In the genomic region with DNA sequence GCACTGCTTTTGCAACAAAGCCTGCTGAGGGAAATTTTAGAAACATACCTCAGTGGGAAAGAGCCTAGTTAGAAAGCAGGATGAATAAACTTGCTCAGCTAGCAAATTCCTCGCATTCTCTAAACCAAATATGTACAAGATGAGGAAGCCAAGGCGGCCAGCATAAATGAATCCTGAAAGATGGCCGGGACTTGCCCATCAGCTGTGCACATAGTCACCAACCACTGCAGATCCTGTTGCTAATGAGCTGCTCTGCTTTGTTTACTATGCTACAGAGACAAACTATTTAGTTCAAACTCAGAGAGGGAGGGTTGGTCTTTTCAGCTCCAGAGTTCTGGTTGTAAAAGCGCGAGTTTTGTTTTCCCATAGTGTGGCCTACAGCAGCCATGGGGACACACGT, we compare ENCODE assay signal across 13 cellular contexts. TPM values are rescaled to one million over a fixed set of nuclear protein-coding genes. Genes with fewer than 3 reads are reported as not detected.
DNase-seq lines count a peak whose midpoint lies in the region; ATAC-seq, FAIRE-seq and TF ChIP-seq lines count a peak whose summit lies in the region.
"Had no signal": no experiment of that assay in that cellular context is flagged by ENCODE, and none has a peak within 500 bp of the region (broad histone marks: within the 10 kb centered on the region; RNA-seq: fewer than 3 reads in every experiment).

No MANE protein-coding gene starts in this region.

- H3K4me3 ChIP-seq in PC-9 (no peak overlapping the region), heart left ventricle (no peak overlapping the region), Peyer's patch (no peak overlapping the region)
- H3K4me3 ChIP-seq: K562, tibial artery had no signal

- WGBS in heart left ventricle, 4 donors: 81 to 84% (median 81%) methylated on average over 6 of the region's 6 CpGs

- BruUV-seq in PC-9 (replicated peaks; lab: Mats Ljungman, UMichigan): no TSS peak

- TF ChIP-seq POLR2A in heart left ventricle (IDR thresholded peaks at IDR 0.05) (no peak), Peyer's patch (IDR thresholded peaks at IDR 0.05) (no peak)

- DNase-seq in Caki2 (ENCODE audit: low read depth) (peak; percentile 54), PC-9 (peak; percentile 68 to 79), fibroblast of gingiva (ENCODE audit: low read depth) (peak; percentile 93), non-pigmented ciliary epithelial cell (ENCODE audit: low read depth) (peak; percentile 83), GM19239 (ENCODE audit: insufficient read length, low spot score) (no peak), heart left ventricle (no peak), Peyer's patch (no peak)
- DNase-seq in stimulated activated CD4-positive, alpha-beta T cell treated with anti-CD3 and anti-CD28 coated beads, Interleukin-2, amount 100 ng/mL, for 48 hours: no peak
- DNase-seq: effector memory CD8-positive, alpha-beta T cell; NCI-H526; tibial artery had no signal

- intact Hi-C loops in PC-9 (cut with micrococcal nuclease; ENCODE audit: unreplicated experiment) (loop anchor here (1.0 to 10.0 kb wide), 7 partner anchors 23 to 1308 kb away; no protein-coding TSS in a partner anchor), heart left ventricle (cut with DNase I) (loop anchor here (2.0 to 10.0 kb wide), 13 partner anchors 66 to 1308 kb away; no protein-coding TSS in a partner anchor)

- no peak for TF ChIP-seq CTCF in PC-9 (conservative IDR thresholded peaks at IDR 0.05)
- no peak for TF ChIP-seq CTCF in heart left ventricle (IDR thresholded peaks at IDR 0.05)
- TF ChIP-seq CTCF in Peyer's patch (IDR thresholded peaks at IDR 0.05): no peak

- H3K9me2 ChIP-seq in PC-9 (ENCODE audit: insufficient read depth): no peaks in the 10 kb centered on the region

- H3F3A ChIP-seq in PC-9 (ENCODE audit: insufficient read depth, low read depth): peaks cover 4% of the 10 kb centered on the region; the same call in 1 of the 2 replicates

- in situ Hi-C loops in Caki2 (cut with HindIII; ENCODE audit: low pct_unique_long_range_greater_than_20kb, low sequenced_read_pairs): no loop called here

- H3K4me1 ChIP-seq in PC-9 (replicated peaks; ENCODE audit: insufficient read depth): peaks cover 14% of the 10 kb centered on the region
- H3K4me1 ChIP-seq in heart left ventricle: peaks cover 0 to 9% (median 0%) of the 10 kb centered on the region in 12 donors
- H3K4me1 ChIP-seq in Peyer's patch: no peaks in the 10 kb centered on the region

- FAIRE-seq in GM19239 (lab: Jason Lieb, UNC): no peak
- FAIRE-seq: K562 had no signal

- H3K27ac ChIP-seq in PC-9 (no peak overlapping the region), heart left ventricle (no peak overlapping the region), Peyer's patch (no peak overlapping the region)
- H3K27ac ChIP-seq: tibial artery had no signal

- CTCF ChIA-PET in PC-9 (lab: Charles Lee): interaction anchor here (0.6 kb wide), 2 partner anchors 248 to 743 kb away, joined by 3 read pairs; no protein-coding TSS in a partner anchor

- POLR2A ChIA-PET in PC-9 (lab: Charles Lee; ENCODE audit: unreplicated experiment): interaction anchor here (0.5 to 0.7 kb wide), 3 partner anchors 31 to 708 kb away, joined by 4 to 29 read pairs (median 7); no protein-coding TSS in a partner anchor

- H3K9me3 ChIP-seq in PC-9 (ENCODE audit: insufficient read depth, low read depth) (no peaks in the 10 kb centered on the region), heart left ventricle (no peaks in the 10 kb centered on the region), Peyer's patch (no peaks in the 10 kb centered on the region)
- H3K9me3 ChIP-seq: tibial artery had no signal

- H3K4me2 ChIP-seq in PC-9: no peak overlapping the region

- no peak for ATAC-seq in heart left ventricle
- ATAC-seq: activated T-helper 17 cell treated with anti-CD3 and anti-CD28 coated beads, Interleukin-2, amount 50 U/mL, for 72 hours; effector memory CD8-positive, alpha-beta T cell; K562 had no signal

- H4K20me1 ChIP-seq in PC-9 (ENCODE audit: insufficient read depth): no peaks in the 10 kb centered on the region

- H2AFZ ChIP-seq in PC-9: no peak overlapping the region

- H3K36me3 ChIP-seq in PC-9 (ENCODE audit: low read depth) (no peaks in the 10 kb centered on the region), heart left ventricle (no peaks in the 10 kb centered on the region), Peyer's patch (no peaks in the 10 kb centered on the region)
- H3K36me3 ChIP-seq: tibial artery had no signal

- H3K27me3 ChIP-seq in PC-9 (ENCODE audit: insufficient read depth, low read depth) (no peaks in the 10 kb centered on the region), heart left ventricle (no peaks in the 10 kb centered on the region), Peyer's patch (no peaks in the 10 kb centered on the region)
- H3K27me3 ChIP-seq: tibial artery had no signal

- H3K79me2 ChIP-seq in PC-9 (ENCODE audit: low read depth): no peaks in the 10 kb centered on the region

RNA-seq across cellular contexts. Expression of gene TMEM170B, which starts 49.0 kb away (rescaled TPM):
- total RNA-seq in Caki2 (2014; rRNA removed; shearing (Covaris generic); ENCODE audit: low replicate concordance): 0.95 and 0.96 TPM in 2 replicates
- total RNA-seq in PC-9 (2021) (3.5 and 3.9 TPM in 2 replicates), heart left ventricle (1 to 10 TPM; 3.3 to 5.9 (median 4.0) TPM), Peyer's patch (1 to 10 TPM in 2 of 4 donors, under 1 TPM in 2; 0.35 to 1.7 (median 0.96) TPM)
- polyA plus RNA-seq in heart left ventricle: 1 to 10 TPM; 1.0 to 2.8 TPM

Comparison
In these comparisons a context has a peak if more than half of its experiments do, and no peak if none do; other contexts are left out.
1. DNase-seq: peak in Caki2 (single experiment), PC-9 (2 of 2), fibroblast of gingiva (single experiment) and non-pigmented ciliary epithelial cell (single experiment); none in GM19239 (single experiment), heart left ventricle (0 of 5), stimulated activated CD4-positive, alpha-beta T cell treated with anti-CD3 and anti-CD28 coated beads, Interleukin-2, amount 100 ng/mL, for 48 hours (0 of 2) and Peyer's patch (0 of 3).